Comparison of ENCODE assay signal across 27 cellular contexts in genomic region chr6:25084508-25084833, GRCh38.
DNase-seq lines count a peak whose midpoint lies in the region; ATAC-seq, FAIRE-seq and TF ChIP-seq lines count a peak whose summit lies in the region.
"Had no signal": no experiment of that assay in that cellular context is flagged by ENCODE, and none has a peak within 500 bp of the region (broad histone marks: within the 10 kb centered on the region; RNA-seq: fewer than 3 reads in every experiment).

No MANE protein-coding gene starts in this region.

- peak overlapping the region; percentile 67 for H3K27ac Mint-ChIP-seq in T-helper 17 cell
- H3K27ac Mint-ChIP-seq: B cell; CD8-positive, alpha-beta T cell; H9 had no signal

- H3K36me3 ChIP-seq in heart left ventricle (peaks cover 0 to 75% (median 21%) of the 10 kb centered on the region in 9 donors), HepG2 (replicated peaks in 1 of 2; ENCODE audit: control insufficient read depth in 1 of 2, insufficient read depth in 2 of 2, low read length in 2 of 2) (no peaks in the 10 kb centered on the region), neuronal stem cell (replicated peaks in 1 of 2; ENCODE audit: control insufficient read depth in 2 of 2, insufficient read depth in 2 of 2, low read length in 2 of 2) (no peaks in the 10 kb centered on the region)

- no peaks in the 10 kb centered on the region for H3K79me1 ChIP-seq in neuronal stem cell (ENCODE audit: low read depth, low read length)

- H4K20me1 ChIP-seq in HepG2 (ENCODE audit: insufficient read depth, low read length), result no peaks in the 10 kb centered on the region

- 50 to 62% (median 54%) methylated on average over 1 of the region's 1 CpG for whole genome bisulfite sequencing in heart left ventricle, 4 donors
- 90% methylated on average over 1 of the region's 1 CpG for WGBS in HepG2 (ENCODE audit: low lambda C conversion rate)
- WGBS in neuronal stem cell (ENCODE audit: extremely low coverage in 2 of 2, insufficient read length in 2 of 2, insufficient replicate concordance in 1 of 2), 2 donors, result no CpG with 5 or more reads among the region's 1 CpG

- no peak overlapping the region for H2AK5ac ChIP-seq in neuronal stem cell (ENCODE audit: low read depth, low read length)

- no peak for ATAC-seq in heart left ventricle
- no peak for ATAC-seq in left ventricle myocardium superior
- no peak for ATAC-seq in T-helper 17 cell
- peak; percentile 17 for ATAC-seq in HepG2
- ATAC-seq in omental fat pad (ENCODE audit: low FRiP score), result peak; percentile 85
- no peak for ATAC-seq in GM18519 (IDR thresholded peaks at IDR 0.05; ENCODE audit: low FRiP score, unreplicated experiment)
- ATAC-seq: CD8-positive, alpha-beta T cell had no signal

- H3K9ac ChIP-seq in HepG2 (ENCODE audit: insufficient read depth, low read depth, low read length), result no peak overlapping the region
- H3K9ac ChIP-seq in neuronal stem cell (ENCODE audit: low read depth, low read length, poor library complexity), result no peak overlapping the region
- H3K9ac ChIP-seq: GM23248 had no signal

- H3K4me2 ChIP-seq in HepG2 (ENCODE audit: low read depth, low read length) (peak overlapping the region; percentile 75), neuronal stem cell (ENCODE audit: insufficient read depth, low read length, poor library complexity, severe bottlenecking) (no peak overlapping the region)
- H3K4me2 ChIP-seq: PC-9 had no signal

- peaks cover 10% of the 10 kb centered on the region for H3K36me3 Mint-ChIP-seq in T-helper 17 cell (ENCODE audit: low read depth)

- no peak for TF ChIP-seq EP300 in HepG2 (IDR thresholded peaks at IDR 0.05; ENCODE audit: low read depth in 2 of 2, low read length in 2 of 2)
- no peak for TF ChIP-seq EP300 in HepG2 (CRISPR knock-in tag; IDR thresholded peaks at IDR 0.05; ENCODE audit: borderline replicate concordance)

- H3K4ac ChIP-seq in neuronal stem cell (ENCODE audit: low read length), result no peak overlapping the region

- peaks cover 25% of the 10 kb centered on the region for H3K4me1 Mint-ChIP-seq in T-helper 17 cell

- H3K4me1 ChIP-seq in heart left ventricle (peaks cover 0 to 48% (median 14%) of the 10 kb centered on the region in 12 donors), HepG2 (ENCODE audit: insufficient read depth, low read length) (peaks cover 31% of the 10 kb centered on the region), neuronal stem cell (ENCODE audit: control insufficient read depth in 2 of 2, insufficient read depth in 1 of 2, low read depth in 1 of 2, low read length in 2 of 2) (no peaks in the 10 kb centered on the region)

- H2BK12ac ChIP-seq in neuronal stem cell (ENCODE audit: low read length), result no peak overlapping the region

- H3K18ac ChIP-seq in neuronal stem cell (ENCODE audit: low read length), result no peak overlapping the region

- H3K4me3 ChIP-seq in heart left ventricle, result no peak overlapping the region
- H3K4me3 ChIP-seq in HepG2 (replicated peaks in 1 of 3; ENCODE audit: insufficient read depth in 1 of 3, low read depth in 2 of 3, low read length in 3 of 3), result no peak overlapping the region
- H3K4me3 ChIP-seq in neuronal stem cell (ENCODE audit: low read length in 2 of 2), result no peak overlapping the region
- H3K4me3 ChIP-seq: GM23248, PC-9 had no signal

- no peaks in the 10 kb centered on the region for H3K9me3 ChIP-seq in heart left ventricle
- H3K9me3 ChIP-seq in T-helper 17 cell (ENCODE audit: control insufficient read depth, low read length, poor library complexity, severe bottlenecking), result no peaks in the 10 kb centered on the region
- H3K9me3 ChIP-seq in HepG2 (ENCODE audit: low read length), result no peaks in the 10 kb centered on the region
- no peaks in the 10 kb centered on the region for H3K9me3 ChIP-seq in neuronal stem cell (replicated peaks in 1 of 2; ENCODE audit: control insufficient read depth in 2 of 2, insufficient read depth in 1 of 2, low read depth in 1 of 2, low read length in 2 of 2)
- H3K9me3 ChIP-seq: Caco-2 had no signal

- H2BK15ac ChIP-seq in neuronal stem cell (ENCODE audit: low read length), result no peak overlapping the region

- DNase-seq in heart left ventricle (no peak), left ventricle myocardium superior (no peak), T-helper 17 cell (no peak), HepG2 (ENCODE audit: low spot score) (no peak), omental fat pad (ENCODE audit: low spot score) (no peak), neuronal stem cell (ENCODE audit: low spot score) (no peak)
- DNase-seq: CD8-positive, alpha-beta T cell; GM23248; H9; KBM-7; MV-4-11; NCI-H1105 treated with DMSO at 0.1 percent for 48 hours; NCI-H146; NCI-H1930; NCI-H2107; NCI-H446; NCI-H524 treated with DMSO at 0.1 percent for 48 hours; NCI-H82; NK-92 treated with Interleukin-12 subunit alpha and Interleukin-12 subunit beta, amount 100 ng/mL, for 24 hours; PC-9; SHP77 had no signal

- H3K27me3 ChIP-seq in heart left ventricle, result no peaks in the 10 kb centered on the region
- no peaks in the 10 kb centered on the region; a peak in 1 of 5 replicates for H3K27me3 ChIP-seq in HepG2 (ENCODE audit: control insufficient read depth in 1 of 2, insufficient read depth in 2 of 2, low read length in 2 of 2)
- no peaks in the 10 kb centered on the region for H3K27me3 ChIP-seq in neuronal stem cell (ENCODE audit: control insufficient read depth in 3 of 3, insufficient read depth in 3 of 3, low read depth in 1 of 3, low read length in 3 of 3)

- TF ChIP-seq POLR2A in heart left ventricle (IDR thresholded peaks at IDR 0.05) (no peak), HepG2 (IDR thresholded peaks at IDR 0.05; ENCODE audit: insufficient read depth in 1 of 2, low read depth in 2 of 2, low read length in 2 of 2) (no peak)

- TF ChIP-seq CTCF in heart left ventricle (IDR thresholded peaks at IDR 0.05) (no peak), HepG2 (CRISPR knock-in tag; IDR thresholded peaks at IDR 0.05) (no peak), omental fat pad (IDR thresholded peaks at IDR 0.05) (no peak)

- H2BK120ac ChIP-seq in neuronal stem cell (ENCODE audit: low read depth, low read length), result no peak overlapping the region

- H4K91ac ChIP-seq in neuronal stem cell (ENCODE audit: low read depth, low read length, poor library complexity), result no peak overlapping the region

- H3K27ac ChIP-seq in heart left ventricle (peak overlapping the region in 10 of 12 donors; percentile 2 to 75 (median 50)), HepG2 (ENCODE audit: extremely low read length, insufficient read depth, low read length) (no peak overlapping the region), neuronal stem cell (replicated peaks; ENCODE audit: low read length) (no peak overlapping the region)
- H3K27ac ChIP-seq: C4-2B, GM23248, PC-9 had no signal

- TF ChIP-seq RAD21 in HepG2 (CRISPR knock-in tag; IDR thresholded peaks at IDR 0.05), result no peak

- POLR2A ChIA-PET in HepG2 (lab: Yijun Ruan, JAX), result no interaction called here

- no peak overlapping the region for H3K23ac ChIP-seq in neuronal stem cell (ENCODE audit: low read depth, low read length, poor library complexity)

- H3K79me2 ChIP-seq in HepG2 (ENCODE audit: insufficient read depth, low read length), result no peaks in the 10 kb centered on the region

- BruUV-seq in HepG2 (replicated peaks; lab: Mats Ljungman, UMichigan), result no TSS peak

- no peak overlapping the region for H2BK5ac ChIP-seq in neuronal stem cell (ENCODE audit: low read length)

- no peak overlapping the region for H2AFZ ChIP-seq in HepG2 (ENCODE audit: low read length)
- H2AFZ ChIP-seq in neuronal stem cell (ENCODE audit: low read length), result no peak overlapping the region
- H2AFZ ChIP-seq: GM23248, PC-9 had no signal

- H3K27me3 Mint-ChIP-seq in T-helper 17 cell, result no peaks in the 10 kb centered on the region
- H3K27me3 Mint-ChIP-seq: B cell had no signal

- H3K14ac ChIP-seq in neuronal stem cell (ENCODE audit: low read length), result no peak overlapping the region

- CTCF ChIA-PET in HepG2 (lab: Yijun Ruan, JAX; ENCODE audit: low intra/inter-chr PET ratio, low total read pairs), result no interaction called here

- no peak overlapping the region for H4K8ac ChIP-seq in neuronal stem cell (ENCODE audit: low read depth, low read length)

- no peak for FAIRE-seq in HepG2 (lab: Jason Lieb, UNC)
- FAIRE-seq: G401.6, HTR-8/SVneo had no signal

- in situ Hi-C loops in HepG2 (cut with HindIII; ENCODE audit: extremely low pct_ligation_motif_present, low pct_unique_long_range_greater_than_20kb), result no loop called here

- H3K4me3 Mint-ChIP-seq in T-helper 17 cell, result no peak overlapping the region
- H3K4me3 Mint-ChIP-seq: B cell; CD8-positive, alpha-beta T cell; H9 had no signal

- intact Hi-C loops in heart left ventricle (cut with DNase I), result loop anchor here in 2 of 10 donors (10.0 kb wide), 2 partner anchors 50 to 90 kb away; no protein-coding TSS in a partner anchor
- intact Hi-C loops in left ventricle myocardium superior (cut with micrococcal nuclease), result loop anchor here (10.0 kb wide), 1 partner anchor 90 kb away; no protein-coding TSS in a partner anchor
- intact Hi-C loops in HepG2 (cut with micrococcal nuclease; ENCODE audit: unreplicated experiment), result no loop called here

TF ChIP-seq in HepG2, 621 proteins besides CTCF, POLR2A, EP300 and RAD21:
- TF ChIP-seq ZNF382 (CRISPR knock-in tag; IDR thresholded peaks at IDR 0.05; ENCODE audit: borderline replicate concordance) (no peak), ZNF350 (CRISPR knock-in tag; IDR thresholded peaks at IDR 0.05; ENCODE audit: borderline replicate concordance, low read depth) (0 out of 2 replicates have a peak, but pooled peaks have one; percentile 1), ZNF17 (CRISPR knock-in tag; IDR thresholded peaks at IDR 0.05) (no peak), HNRNPLL (IDR thresholded peaks at IDR 0.05; ENCODE audit: low read depth, low read length, poor library complexity, severe bottlenecking) (no peak), ZNF143 (CRISPR knock-in tag; IDR thresholded peaks at IDR 0.05) (no peak), GTF3A (CRISPR knock-in tag; conservative IDR thresholded peaks at IDR 0.05) (no peak)
- TF ChIP-seq, protein P1, sequence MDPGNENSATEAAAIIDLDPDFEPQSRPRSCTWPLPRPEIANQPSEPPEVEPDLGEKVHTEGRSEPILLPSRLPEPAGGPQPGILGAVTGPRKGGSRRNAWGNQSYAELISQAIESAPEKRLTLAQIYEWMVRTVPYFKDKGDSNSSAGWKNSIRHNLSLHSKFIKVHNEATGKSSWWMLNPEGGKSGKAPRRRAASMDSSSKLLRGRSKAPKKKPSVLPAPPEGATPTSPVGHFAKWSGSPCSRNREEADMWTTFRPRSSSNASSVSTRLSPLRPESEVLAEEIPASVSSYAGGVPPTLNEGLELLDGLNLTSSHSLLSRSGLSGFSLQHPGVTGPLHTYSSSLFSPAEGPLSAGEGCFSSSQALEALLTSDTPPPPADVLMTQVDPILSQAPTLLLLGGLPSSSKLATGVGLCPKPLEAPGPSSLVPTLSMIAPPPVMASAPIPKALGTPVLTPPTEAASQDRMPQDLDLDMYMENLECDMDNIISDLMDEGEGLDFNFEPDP (CRISPR knock-in tag; conservative IDR thresholded peaks at IDR 0.05), result 0 out of 2 replicates have a peak, but pooled peaks have one; percentile 11

Comparison
In these comparisons a context has a peak if more than half of its experiments do, and no peak if none do; other contexts are left out.
1. ATAC-seq: peak in HepG2 (single experiment) and omental fat pad (single experiment); none in heart left ventricle (0 of 4), left ventricle myocardium superior (single experiment), T-helper 17 cell (single experiment) and GM18519 (single experiment).
2. H3K27ac ChIP-seq: peak in heart left ventricle (10 of 12); none in HepG2 (single experiment) and neuronal stem cell (single experiment).